Comparison of ENCODE assay signal across 29 cellular contexts in the genomic region with DNA sequence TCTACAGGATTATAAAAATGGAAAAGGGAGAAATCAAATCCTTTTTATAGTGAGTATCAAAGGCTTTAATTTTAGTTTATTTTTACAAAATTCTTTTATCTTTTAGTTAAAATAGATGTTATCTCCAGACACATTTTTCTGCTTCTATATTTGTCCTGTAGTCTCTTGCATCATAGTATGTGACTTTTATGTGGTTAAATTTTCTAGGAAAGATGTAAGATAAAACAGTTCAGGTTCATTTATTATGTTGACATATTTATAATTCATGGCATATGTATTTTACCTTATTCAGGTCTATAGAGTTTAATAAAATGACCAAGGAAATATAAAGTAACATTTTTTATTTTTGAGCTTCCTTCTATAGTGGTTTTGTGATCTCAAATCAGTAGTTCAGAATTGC. TPM values are rescaled to one million over a fixed set of nuclear protein-coding genes. Genes with fewer than 3 reads are reported as not detected.
"Had no signal": no experiment of that assay in that cellular context is flagged by ENCODE, and none has a peak within 500 bp of the region (broad histone marks: within the 10 kb centered on the region; RNA-seq: fewer than 3 reads in every experiment).

No MANE protein-coding gene starts in this region.

- H3K36me3 ChIP-seq: adrenal gland, MG63 had no signal

- H3K27ac ChIP-seq: adrenal gland, PC-9, RWPE1 had no signal

- DNase-seq: activated CD4-positive, alpha-beta T cell treated with anti-CD3 and anti-CD28 coated beads for 36 hours; activated CD4-positive, alpha-beta T cell treated with anti-CD3 and anti-CD28 coated beads, Interleukin-2, amount 10 ng/mL, durations not matched to agents 7 days and 5 days; activated CD4-positive, alpha-beta T cell treated with anti-CD3 and anti-CD28 coated beads, Interleukin-2, amount 50 U/mL, for 48 hours; activated CD8-positive, alpha-beta T cell treated with anti-CD3 and anti-CD28 coated beads, Interleukin-2, amount 10 ng/mL, durations not matched to agents 7 days and 5 days; activated gamma-delta T cell treated with Interleukin-2 at 50 U/mL for 16 hours; activated naive CD4-positive, alpha-beta T cell treated with anti-CD3 and anti-CD28 coated beads for 36 hours; activated T-cell treated with anti-CD3 and anti-CD28 coated beads, Interleukin-2, amount 50 U/mL, for 24 hours; adrenal gland; caudate nucleus; cerebellar nuclear complex; Kasumi-1; MG63; NCI-H146; NCI-H187; NCI-H2107; NCI-H2171; NCI-H510A; NCI-H526; NK-92 treated with Interleukin-12 subunit alpha and Interleukin-12 subunit beta, amount 100 ng/mL, for 24 hours; PC-9 had no signal

- H3K4me3 ChIP-seq: adrenal gland, MG63, PC-9 had no signal

- H3K4me2 ChIP-seq: PC-9 had no signal

- H3K4me1 ChIP-seq: adrenal gland had no signal

- ATAC-seq: activated CD4-positive, alpha-beta T cell treated with anti-CD3 and anti-CD28 coated beads for 36 hours; activated CD4-positive, CD25-positive, alpha-beta regulatory T cell treated with anti-CD3 and anti-CD28 coated beads, Interleukin-2, amount 50 U/mL, for 24 hours; activated CD8-positive, alpha-beta T cell treated with anti-CD3 and anti-CD28 coated beads, Interleukin-2, amount 10 ng/mL, durations not matched to agents 7 days and 5 days; activated naive CD4-positive, alpha-beta T cell treated with anti-CD3 and anti-CD28 coated beads, Interleukin-2, amount 50 U/mL, for 72 hours; Right ventricle myocardium inferior; WTC11 had no signal

- H3K9me3 ChIP-seq: adrenal gland, MG63 had no signal

- H3K27me3 ChIP-seq: adrenal gland, MG63 had no signal

- H2AFZ ChIP-seq: PC-9 had no signal

- FAIRE-seq: bronchial epithelial cell, RCC 7860, TTC549 had no signal

RNA-seq across cellular contexts. Expression of a gene that starts 52.7 kb away (rescaled TPM):
- total RNA-seq: activated CD4-positive, alpha-beta T cell treated with anti-CD3 and anti-CD28 coated beads for 36 hours; activated CD4-positive, alpha-beta T cell treated with anti-CD3 and anti-CD28 coated beads, Interleukin-2, amount 10 ng/mL, durations not matched to agents 7 days and 5 days; activated CD8-positive, alpha-beta T cell treated with anti-CD3 and anti-CD28 coated beads, Interleukin-2, amount 10 ng/mL, durations not matched to agents 7 days and 5 days; activated naive CD4-positive, alpha-beta T cell treated with anti-CD3 and anti-CD28 coated beads for 36 hours; activated naive CD4-positive, alpha-beta T cell treated with anti-CD3 and anti-CD28 coated beads, Interleukin-2, amount 50 U/mL, for 72 hours; activated T-helper 2 cell treated with anti-CD3 and anti-CD28 coated beads, Interferon-gamma antibody, Interleukin-2, Interleukin-4, amounts not matched to agents 10 μg/mL and 5 μg/mL and 100 μg/mL, durations not matched to agents 14 hours and 24 hours and 36 hours; adrenal gland; bronchial epithelial cell; PC-9; Right ventricle myocardium inferior; WTC11 had no signal
- polyA plus RNA-seq: adrenal gland had no signal
